ENCODE assay signal across 2 cellular contexts in genomic region chr6:48994811-48995210, GRCh38.
TF ChIP-seq lines count a peak whose summit lies in the region.

No MANE protein-coding gene starts in this region.

TF ChIP-seq in GM23338, 12 proteins besides CTCF, POLR2A, EP300 and RAD21:
- TF ChIP-seq POLR2AphosphoS5 (IDR thresholded peaks at IDR 0.05; ENCODE audit: low read depth) (no peak), EZH2 (IDR thresholded peaks at IDR 0.05; ENCODE audit: low read depth, unreplicated experiment) (no peak), ETS1 (IDR thresholded peaks at IDR 0.05) (no peak), ZNF114 (CRISPR knock-in tag; IDR thresholded peaks at IDR 0.05) (no peak), REST (IDR thresholded peaks at IDR 0.05; ENCODE audit: unreplicated experiment) (no peak), ZNF462 (CRISPR knock-in tag; IDR thresholded peaks at IDR 0.05) (no peak), NANOG (IDR thresholded peaks at IDR 0.05; ENCODE audit: borderline replicate concordance) (no peak)
TF ChIP-seq in GM23338: peak in this region for 0.

TF ChIP-seq in H1, 55 proteins besides CTCF, POLR2A, EP300 and RAD21:
- TF ChIP-seq CHD2 (IDR thresholded peaks at IDR 0.05; ENCODE audit: low read length) (no peak), POLR2AphosphoS5 (IDR thresholded peaks at IDR 0.05; ENCODE audit: low read depth, low read length) (no peak), ZNF274 (IDR thresholded peaks at IDR 0.05; ENCODE audit: borderline replicate concordance, extremely low read depth, low read length) (no peak), RFX5 (IDR thresholded peaks at IDR 0.05; ENCODE audit: borderline replicate concordance, low read depth, low read length) (no peak), CREB1 (IDR thresholded peaks at IDR 0.05) (no peak), PHF8 (conservative IDR thresholded peaks at IDR 0.05; ENCODE audit: low read depth, low read length) (no peak), HDAC2 (IDR thresholded peaks at IDR 0.05; ENCODE audit: borderline replicate concordance in 1 of 2, low read depth in 2 of 2, low read length in 2 of 2) (no peak), BACH1 (IDR thresholded peaks at IDR 0.05; ENCODE audit: low read length) (no peak), FOSL1 (IDR thresholded peaks at IDR 0.05; ENCODE audit: insufficient read depth, low read depth, low read length) (no peak), KDM5A (IDR thresholded peaks at IDR 0.05; ENCODE audit: low read length) (no peak), NANOG (IDR thresholded peaks at IDR 0.05; ENCODE audit: insufficient read depth, low read depth, low read length, poor library complexity, severe bottlenecking) (no peak), YY1 (IDR thresholded peaks at IDR 0.05; ENCODE audit: low read depth, low read length) (no peak), RBBP5 (IDR thresholded peaks at IDR 0.05; ENCODE audit: borderline replicate concordance, low read depth, low read length) (no peak), SAP30 (IDR thresholded peaks at IDR 0.05; ENCODE audit: insufficient read depth, insufficient replicate concordance, low read length) (no peak), KDM4A (IDR thresholded peaks at IDR 0.05; ENCODE audit: low read depth, low read length, severe bottlenecking) (no peak), SUZ12 (IDR thresholded peaks at IDR 0.05; ENCODE audit: low read length) (no peak), SIN3A (conservative IDR thresholded peaks at IDR 0.05 in 1 of 2, IDR thresholded peaks at IDR 0.05 in 1 of 2; ENCODE audit: low read depth in 1 of 2, low read length in 2 of 2) (no peak), MAFK (IDR thresholded peaks at IDR 0.05; ENCODE audit: low read depth, low read length) (no peak)
